ENCODE assay signal across 8 cellular contexts in the genomic region with DNA sequence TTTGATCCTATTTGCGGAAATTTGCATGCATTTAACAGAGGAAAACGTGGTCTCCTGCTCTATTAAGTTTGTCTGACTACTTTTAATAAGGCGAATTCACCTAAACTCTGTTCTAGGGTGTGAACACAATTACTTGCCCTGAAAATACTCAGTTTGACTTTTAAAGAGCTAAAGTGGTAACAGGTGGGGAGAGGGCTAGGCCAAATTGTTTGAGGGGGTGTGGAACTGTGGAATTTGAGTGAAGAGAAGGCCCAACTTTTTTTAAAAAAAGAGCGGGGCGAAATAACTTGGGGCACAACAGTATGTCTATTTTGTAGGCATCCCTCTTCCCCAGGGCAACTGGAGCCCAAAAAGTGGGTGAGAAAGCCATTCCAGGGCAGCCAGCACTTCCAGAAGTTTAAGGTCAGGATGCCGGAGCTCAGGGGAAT. TPM values are rescaled to one million over a fixed set of nuclear protein-coding genes. Genes with fewer than 3 reads are reported as not detected.
A peak's percentile ranks its signal among the peaks of the same experiment; 100 is the strongest.
DNase-seq lines count a peak whose midpoint lies in the region; ATAC-seq and TF ChIP-seq lines count a peak whose summit lies in the region.

No MANE protein-coding gene starts in this region.

- ATAC-seq in GM21786 (IDR thresholded peaks at IDR 0.05; ENCODE audit: unreplicated experiment): peak; percentile 3

- H2BK5ac ChIP-seq in trophoblast cell (ENCODE audit: low read depth, low read length, poor library complexity): no peak overlapping the region

- H4K8ac ChIP-seq in trophoblast cell (ENCODE audit: low read depth, low read length): peak overlapping the region; percentile 46

- no peak overlapping the region for H3K18ac ChIP-seq in trophoblast cell (ENCODE audit: low read length)

- H2BK120ac ChIP-seq in trophoblast cell (ENCODE audit: insufficient read depth, low read length, poor library complexity): peak overlapping the region; percentile 75

- TF ChIP-seq CTCF in MM.1S (IDR thresholded peaks at IDR 0.05; ENCODE audit: low read length): no peak

- no peaks in the 10 kb centered on the region for H3K9me3 ChIP-seq in MM.1S (replicated peaks; ENCODE audit: insufficient read depth, low read length)
- no peaks in the 10 kb centered on the region for H3K9me3 ChIP-seq in effector memory CD4-positive, alpha-beta T cell (ENCODE audit: control insufficient read depth, low read length)
- no peaks in the 10 kb centered on the region for H3K9me3 ChIP-seq in trophoblast cell (ENCODE audit: insufficient read depth, low read depth, low read length)

- peak overlapping the region; percentile 94 for H3K9ac ChIP-seq in MM.1S (ENCODE audit: low read length)
- peak overlapping the region; percentile 55 for H3K9ac ChIP-seq in trophoblast cell (ENCODE audit: low read length)

- WGBS in trophoblast cell (ENCODE audit: extremely low coverage, insufficient coverage, insufficient read length): no CpG with 5 or more reads among the region's 6 CpGs

- no peak overlapping the region for H4K91ac ChIP-seq in trophoblast cell (ENCODE audit: low read depth, low read length)

- H3K27me3 ChIP-seq in MM.1S (replicated peaks; ENCODE audit: insufficient read depth, low read length) (no peaks in the 10 kb centered on the region), trophoblast cell (ENCODE audit: insufficient read depth, low read length) (no peaks in the 10 kb centered on the region)
- no peaks in the 10 kb centered on the region for H3K27me3 ChIP-seq in effector memory CD4-positive, alpha-beta T cell (replicated peaks; ENCODE audit: control insufficient read depth, insufficient read depth, low read length, poor library complexity, severe bottlenecking)

- H3K4me3 ChIP-seq in GM08714 (ENCODE audit: low read length) (peak overlapping the region; percentile 88; the same call in 1 of the 2 replicates), MM.1S (ENCODE audit: low read length) (peak overlapping the region; percentile 94), trophoblast cell (ENCODE audit: low read depth, low read length) (peak overlapping the region; percentile 98)
- peak overlapping the region; percentile 90 for H3K4me3 ChIP-seq in effector memory CD4-positive, alpha-beta T cell (ENCODE audit: insufficient read depth, low read depth, low read length, poor library complexity, severe bottlenecking)

- DNase-seq in MM.1S (peak; percentile 38), trophoblast cell (no peak), midbrain (lab: John Stamatoyannopoulos, UW) (no peak), anterior cingulate cortex (lab: John Stamatoyannopoulos, UW) (no peak)
- no peak for DNase-seq in effector memory CD4-positive, alpha-beta T cell
- DNase-seq in stimulated activated CD4-positive, alpha-beta T cell treated with anti-CD3 and anti-CD28 coated beads, Interleukin-1b, Interleukin-23, amount 100 ng/mL, for 48 hours: no peak

- no peaks in the 10 kb centered on the region for H3K9me2 ChIP-seq in MM.1S (replicated peaks; ENCODE audit: insufficient read depth, low read length)

- H3F3A ChIP-seq in MM.1S (ENCODE audit: insufficient read depth, low read length): peaks cover 14% of the 10 kb centered on the region; the same call in 1 of the 2 replicates

- H3K4me1 ChIP-seq in MM.1S (ENCODE audit: low read length) (peaks cover 24% of the 10 kb centered on the region), trophoblast cell (ENCODE audit: control insufficient read depth in 1 of 2, insufficient read depth in 2 of 2, low read length in 2 of 2) (peaks cover 0 to 3% of the 10 kb centered on the region in 2 experiments)
- H3K4me1 ChIP-seq in effector memory CD4-positive, alpha-beta T cell (ENCODE audit: control insufficient read depth, insufficient read depth, low read length, poor library complexity, severe bottlenecking): peaks cover 18% of the 10 kb centered on the region

- no peak overlapping the region for H3K4ac ChIP-seq in trophoblast cell (ENCODE audit: low read depth, low read length)

- H3K36me3 ChIP-seq in MM.1S (replicated peaks; ENCODE audit: insufficient read depth, low read length) (peaks cover 13% of the 10 kb centered on the region), trophoblast cell (ENCODE audit: control insufficient read depth in 1 of 2, insufficient read depth in 2 of 2, low read length in 2 of 2) (peaks cover 3 to 6% of the 10 kb centered on the region in 2 experiments)
- no peaks in the 10 kb centered on the region for H3K36me3 ChIP-seq in effector memory CD4-positive, alpha-beta T cell (ENCODE audit: control insufficient read depth, insufficient read depth, low read length)

- H3K79me1 ChIP-seq in trophoblast cell (ENCODE audit: low read length): peaks cover 10% of the 10 kb centered on the region

- H3K4me2 ChIP-seq in MM.1S (ENCODE audit: low read depth, low read length): peak overlapping the region; percentile 65
- peak overlapping the region; percentile 92 for H3K4me2 ChIP-seq in trophoblast cell (ENCODE audit: low read length)

- peaks cover 20% of the 10 kb centered on the region for H4K20me1 ChIP-seq in MM.1S (ENCODE audit: insufficient read depth, low read length)

- peak overlapping the region; percentile 62 for H2AFZ ChIP-seq in MM.1S (ENCODE audit: low read length)
- peak overlapping the region; percentile 75 for H2AFZ ChIP-seq in trophoblast cell (ENCODE audit: insufficient read depth, low read length, poor library complexity)

- H3K23ac ChIP-seq in trophoblast cell (ENCODE audit: low read length): no peak overlapping the region

- no peak overlapping the region for H2BK12ac ChIP-seq in trophoblast cell (ENCODE audit: low read length)

- no peak overlapping the region for H4K12ac ChIP-seq in trophoblast cell (ENCODE audit: low read depth, low read length)

- H3K79me2 ChIP-seq in MM.1S (ENCODE audit: low read length) (peaks cover 45% of the 10 kb centered on the region), trophoblast cell (ENCODE audit: control insufficient read depth, insufficient read depth, low read length, poor library complexity) (peaks cover 15% of the 10 kb centered on the region)

- no peak overlapping the region for H3K14ac ChIP-seq in trophoblast cell (ENCODE audit: low read length)

- H3K27ac ChIP-seq in MM.1S (ENCODE audit: low read length): peak overlapping the region; percentile 78; the same call in 1 of the 2 replicates
- H3K27ac ChIP-seq in effector memory CD4-positive, alpha-beta T cell (ENCODE audit: insufficient read depth, low read length, poor library complexity, severe bottlenecking): peak overlapping the region; percentile 94
- no peak overlapping the region for H3K27ac ChIP-seq in trophoblast cell (ENCODE audit: low read depth, low read length)

- no peak overlapping the region for H2AK5ac ChIP-seq in trophoblast cell (ENCODE audit: low read length)

RNA-seq across cellular contexts. Expression of a gene that starts 0.6 kb away (rescaled TPM):
- polyA plus RNA-seq in trophoblast cell (2013): 124 and 133 TPM in 2 replicates
